Comparison of ENCODE assay signal across 18 cellular contexts in the genomic region with DNA sequence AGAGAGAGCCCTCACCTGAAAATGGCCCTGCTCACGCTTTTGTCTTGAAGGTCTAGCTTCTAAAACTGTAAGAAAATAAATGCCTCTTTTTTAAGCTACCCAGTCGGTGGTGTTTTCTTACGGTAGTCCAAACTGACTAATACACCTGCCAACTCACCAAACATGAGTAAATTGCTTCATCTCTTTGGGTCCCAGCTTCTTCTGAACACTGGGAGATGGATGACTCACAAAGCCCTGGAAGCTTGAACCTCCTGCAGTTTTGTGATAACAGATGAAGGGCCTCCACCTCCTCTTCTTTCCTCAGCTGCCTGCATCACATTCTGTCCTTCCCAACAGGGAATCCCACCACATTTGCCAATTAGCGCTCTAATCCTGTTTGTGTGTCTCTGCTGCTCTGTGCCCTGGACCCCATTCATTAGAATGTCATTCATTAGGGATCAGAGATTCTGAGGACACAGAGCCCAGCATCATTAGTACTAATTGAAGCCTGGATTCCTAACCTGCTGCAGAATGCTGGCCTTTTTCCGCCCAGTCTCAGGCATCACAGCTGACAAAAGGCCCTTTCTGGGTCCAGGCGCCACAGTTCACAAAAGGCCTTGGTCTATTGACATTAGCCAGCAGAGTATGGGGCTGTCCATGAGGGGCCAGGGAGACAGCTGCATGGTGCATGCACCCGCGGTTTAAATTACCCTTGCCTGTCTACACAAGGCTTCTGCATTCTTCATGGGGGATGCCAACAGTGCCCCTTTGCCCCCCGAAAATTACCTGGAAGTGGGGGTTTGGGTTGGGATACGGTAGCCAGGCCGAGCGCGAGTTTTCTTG.
DNase-seq lines count a peak whose midpoint lies in the region; ATAC-seq and TF ChIP-seq lines count a peak whose summit lies in the region.
"Had no signal": no experiment of that assay in that cellular context is flagged by ENCODE, and none has a peak within 500 bp of the region (broad histone marks: within the 10 kb centered on the region; RNA-seq: fewer than 3 reads in every experiment).

No MANE protein-coding gene starts in this region.

- no peak overlapping the region for H3K18ac ChIP-seq in mesendoderm (ENCODE audit: low read length)

- H3K79me1 ChIP-seq in mesendoderm (ENCODE audit: low read length) = no peaks in the 10 kb centered on the region

- H3K27me3 ChIP-seq in mesendoderm (ENCODE audit: insufficient read depth, low read length, poor library complexity) (no peaks in the 10 kb centered on the region), transverse colon (no peaks in the 10 kb centered on the region), vagina (no peaks in the 10 kb centered on the region)

- no peak overlapping the region for H2BK5ac ChIP-seq in mesendoderm (ENCODE audit: low read length)

- H3K4ac ChIP-seq in mesendoderm (ENCODE audit: low read depth, low read length) = no peak overlapping the region

- peak overlapping the region; percentile 19 for H3K27ac ChIP-seq in cingulate gyrus (ENCODE audit: low read depth, low read length)
- peak overlapping the region; percentile 86 for H3K27ac ChIP-seq in mesendoderm (ENCODE audit: low read depth, low read length)
- no peak overlapping the region for H3K27ac ChIP-seq in transverse colon
- H3K27ac ChIP-seq in vagina = no peak overlapping the region
- H3K27ac ChIP-seq: thoracic aorta had no signal

- intact Hi-C loops in transverse colon (cut with DNase I; ENCODE audit: low total_unique reads) (no loop called here), vagina (cut with DNase I) (no loop called here)

- H4K8ac ChIP-seq in mesendoderm (ENCODE audit: low read depth, low read length) = no peak overlapping the region

- no peak overlapping the region for H2BK15ac ChIP-seq in mesendoderm (replicated peaks; ENCODE audit: low read depth)

- TF ChIP-seq POLR2A in transverse colon (IDR thresholded peaks at IDR 0.05) = no peak
- TF ChIP-seq POLR2A in vagina (IDR thresholded peaks at IDR 0.05) = no peak

- H3K79me2 ChIP-seq in mesendoderm (ENCODE audit: control insufficient read depth, insufficient read depth, low read length) = no peaks in the 10 kb centered on the region

- no peak overlapping the region for H3K56ac ChIP-seq in mesendoderm (ENCODE audit: low read length)

- H3K4me2 ChIP-seq in mesendoderm (ENCODE audit: low read length) = no peak overlapping the region

- TF ChIP-seq CTCF in transverse colon (IDR thresholded peaks at IDR 0.05) = no peak
- no peak for TF ChIP-seq CTCF in vagina (IDR thresholded peaks at IDR 0.05)

- H3K4me1 ChIP-seq in mesendoderm (ENCODE audit: control insufficient read depth, low read depth, low read length) (peaks cover 3% of the 10 kb centered on the region), transverse colon (no peaks in the 10 kb centered on the region), vagina (no peaks in the 10 kb centered on the region)

- H3K23ac ChIP-seq in mesendoderm (ENCODE audit: low read length) = no peak overlapping the region

- no peak overlapping the region for H2AK5ac ChIP-seq in mesendoderm (ENCODE audit: low read length)

- no peak overlapping the region for H4K5ac ChIP-seq in mesendoderm (ENCODE audit: low read length)

- H3K9me3 ChIP-seq in transverse colon (no peaks in the 10 kb centered on the region), vagina (no peaks in the 10 kb centered on the region)
- H3K9me3 ChIP-seq: thoracic aorta had no signal

- in situ Hi-C loops in transverse colon (cut with MboI; ENCODE audit: low pct_ligation_motif_present in 1 of 4, low pct_unique_long_range_greater_than_20kb in 1 of 4, low sequenced_read_pairs in 3 of 4) = no loop called here

- H3K9ac ChIP-seq in mesendoderm (ENCODE audit: low read length) = no peak overlapping the region

- TF ChIP-seq EP300 in transverse colon (IDR thresholded peaks at IDR 0.05; ENCODE audit: low read depth) = no peak

- no peak overlapping the region for H3K4me3 ChIP-seq in mesendoderm (ENCODE audit: low read length)
- H3K4me3 ChIP-seq in transverse colon = no peak overlapping the region
- H3K4me3 ChIP-seq in vagina = no peak overlapping the region
- H3K4me3 ChIP-seq: thoracic aorta had no signal

- H2BK120ac ChIP-seq in mesendoderm (ENCODE audit: low read depth, low read length) = no peak overlapping the region

- WGBS in mesendoderm (ENCODE audit: extremely low coverage, insufficient coverage, low lambda C conversion rate) = no CpG with 5 or more reads among the region's 13 CpGs
- WGBS in transverse colon (ENCODE audit: low coverage in 1 of 2), 2 donors = 82 to 100% methylated on average over 3 to 13 of the region's 13 CpGs

- DNase-seq in Ammon's horn (ENCODE audit: low spot score) (peak; percentile 67), NCI-H69 (lab: John Stamatoyannopoulos, UW) (peak; percentile 15), mesendoderm (peak; percentile 75), NCI-H1092 (lab: John Stamatoyannopoulos, UW) (no peak), transverse colon (no peak), vagina (ENCODE audit: extremely low spot score in 2 of 2) (no peak)
- DNase-seq: activated CD4-positive, alpha-beta T cell treated with anti-CD3 and anti-CD28 coated beads for 1 hour; AML-193; DMS 273 treated with DMSO at 0.1 percent for 48 hours; GOT3; left colon; NCI-H1092 treated with DMSO at 0.1 percent for 48 hours; NCI-H2171; SHP77 treated with DMSO at 0.1 percent for 48 hours had no signal

- no peak for ATAC-seq in GM19397 (IDR thresholded peaks at IDR 0.05; ENCODE audit: unreplicated experiment)
- ATAC-seq: activated naive CD4-positive, alpha-beta T cell treated with anti-CD3 and anti-CD28 coated beads, Interleukin-2, amount 50 U/mL, for 72 hours; left colon had no signal

- H3K36me3 ChIP-seq in mesendoderm (ENCODE audit: control insufficient read depth, insufficient read depth, low read length) = peaks cover 1% of the 10 kb centered on the region
- H3K36me3 ChIP-seq in transverse colon = no peaks in the 10 kb centered on the region
- H3K36me3 ChIP-seq in vagina = no peaks in the 10 kb centered on the region
- H3K36me3 ChIP-seq: thoracic aorta had no signal

Comparison
In these comparisons a context has a peak if more than half of its experiments do, and no peak if none do; other contexts are left out.
1. DNase-seq: peak in Ammon's horn (single experiment), NCI-H69 (single experiment) and mesendoderm (single experiment); none in NCI-H1092 (single experiment), transverse colon (single experiment) and vagina (0 of 2).
2. H3K27ac ChIP-seq: peak in cingulate gyrus (single experiment) and mesendoderm (single experiment); none in transverse colon (0 of 4) and vagina (single experiment).